14 cellular contexts compared by ENCODE assay signal in genomic region chr17:32588982-32589381, GRCh38.
A peak's percentile ranks its signal among the peaks of the same experiment; 100 is the strongest.
DNase-seq lines count a peak whose midpoint lies in the region; ATAC-seq and TF ChIP-seq lines count a peak whose summit lies in the region.
"Had no signal": no experiment of that assay in that cellular context is flagged by ENCODE, and none has a peak within 500 bp of the region (broad histone marks: within the 10 kb centered on the region; RNA-seq: fewer than 3 reads in every experiment).

No MANE protein-coding gene starts in this region.

- H3K4me1 ChIP-seq in BLaER1 (peaks cover 13% of the 10 kb centered on the region), NT2/D1 (ENCODE audit: insufficient read depth, insufficient read length) (no peaks in the 10 kb centered on the region)
- H3K4me1 ChIP-seq: sigmoid colon, upper lobe of right lung had no signal

- peaks cover 15% of the 10 kb centered on the region for H3K4me1 Mint-ChIP-seq in glutamatergic neuron (ENCODE audit: low read depth, unreplicated experiment)
- H3K4me1 Mint-ChIP-seq in T-helper 17 cell = no peaks in the 10 kb centered on the region
- no peaks in the 10 kb centered on the region for H3K4me1 Mint-ChIP-seq in natural killer cell treated with Interleukin-12 subunit alpha and Interleukin-12 subunit beta and Interleukin-15 and Interleukin-18, amount 100 ng/mL, for 72 hours (ENCODE audit: low read depth in 2 of 2)

- H4K20me1 ChIP-seq in BLaER1 = no peaks in the 10 kb centered on the region

- no peaks in the 10 kb centered on the region for H3K36me3 ChIP-seq in BLaER1
- H3K36me3 ChIP-seq in NT2/D1 (ENCODE audit: insufficient read depth, insufficient read length, low read length) = no peaks in the 10 kb centered on the region
- H3K36me3 ChIP-seq: sigmoid colon, upper lobe of right lung had no signal

- H3K27ac ChIP-seq in BLaER1 = no peak overlapping the region
- H3K27ac ChIP-seq: sigmoid colon, upper lobe of right lung had no signal

- H3K9me3 Mint-ChIP-seq in glutamatergic neuron (ENCODE audit: unreplicated experiment) = peaks cover 3% of the 10 kb centered on the region
- no peaks in the 10 kb centered on the region for H3K9me3 Mint-ChIP-seq in natural killer cell treated with Interleukin-12 subunit alpha and Interleukin-12 subunit beta and Interleukin-15 and Interleukin-18, amount 100 ng/mL, for 72 hours
- H3K9me3 Mint-ChIP-seq: effector memory CD8-positive, alpha-beta T cell had no signal

- no peak overlapping the region for H3K4me3 Mint-ChIP-seq in glutamatergic neuron (ENCODE audit: unreplicated experiment)
- no peak overlapping the region for H3K4me3 Mint-ChIP-seq in T-helper 17 cell
- no peak overlapping the region for H3K4me3 Mint-ChIP-seq in natural killer cell treated with Interleukin-12 subunit alpha and Interleukin-12 subunit beta and Interleukin-15 and Interleukin-18, amount 100 ng/mL, for 72 hours
- H3K4me3 Mint-ChIP-seq: effector memory CD8-positive, alpha-beta T cell had no signal

- H3K4me3 ChIP-seq in BLaER1 = no peak overlapping the region
- no peak overlapping the region for H3K4me3 ChIP-seq in NT2/D1 (ENCODE audit: insufficient read length, low read depth)
- H3K4me3 ChIP-seq: sigmoid colon, upper lobe of right lung had no signal

- H3K27me3 ChIP-seq in BLaER1 (no peaks in the 10 kb centered on the region), NT2/D1 (ENCODE audit: insufficient read depth, insufficient read length) (no peaks in the 10 kb centered on the region)
- H3K27me3 ChIP-seq: sigmoid colon, upper lobe of right lung had no signal

- H3K27ac Mint-ChIP-seq in glutamatergic neuron (ENCODE audit: unreplicated experiment) = no peak overlapping the region
- no peak overlapping the region for H3K27ac Mint-ChIP-seq in T-helper 17 cell
- no peak overlapping the region for H3K27ac Mint-ChIP-seq in natural killer cell treated with Interleukin-12 subunit alpha and Interleukin-12 subunit beta and Interleukin-15 and Interleukin-18, amount 100 ng/mL, for 72 hours
- H3K27ac Mint-ChIP-seq: effector memory CD8-positive, alpha-beta T cell had no signal

- TF ChIP-seq CTCF in GM12872 (IDR thresholded peaks at IDR 0.05; ENCODE audit: insufficient read depth, low read depth, low read length) (peak; percentile 50), glutamatergic neuron (IDR thresholded peaks at IDR 0.05; ENCODE audit: partially characterized antibody, unreplicated experiment) (peak; percentile 50)

- H3K4me2 ChIP-seq in BLaER1 = peak overlapping the region; percentile 32

- ATAC-seq in T-helper 17 cell = no peak
- no peak for ATAC-seq in HG03097 (IDR thresholded peaks at IDR 0.05; ENCODE audit: low FRiP score, unreplicated experiment)
- ATAC-seq in HG03342 (IDR thresholded peaks at IDR 0.05; ENCODE audit: unreplicated experiment) = no peak
- no peak for ATAC-seq in natural killer cell treated with Interleukin-12 subunit alpha and Interleukin-12 subunit beta and Interleukin-15 and Interleukin-18, amount 100 ng/mL, for 72 hours
- ATAC-seq: effector memory CD8-positive, alpha-beta T cell; upper lobe of right lung had no signal

- H3K9ac ChIP-seq in BLaER1 (no peak overlapping the region), NT2/D1 (ENCODE audit: insufficient read length, low read depth) (no peak overlapping the region)

- H3K36me3 Mint-ChIP-seq in glutamatergic neuron (ENCODE audit: unreplicated experiment) (peaks cover 4% of the 10 kb centered on the region), T-helper 17 cell (ENCODE audit: low read depth) (no peaks in the 10 kb centered on the region)
- H3K36me3 Mint-ChIP-seq in natural killer cell treated with Interleukin-12 subunit alpha and Interleukin-12 subunit beta and Interleukin-15 and Interleukin-18, amount 100 ng/mL, for 72 hours = no peaks in the 10 kb centered on the region

- H3K27me3 Mint-ChIP-seq in glutamatergic neuron (ENCODE audit: unreplicated experiment) (no peaks in the 10 kb centered on the region), T-helper 17 cell (no peaks in the 10 kb centered on the region)
- H3K27me3 Mint-ChIP-seq in natural killer cell treated with Interleukin-12 subunit alpha and Interleukin-12 subunit beta and Interleukin-15 and Interleukin-18, amount 100 ng/mL, for 72 hours = peaks cover 0 to 2% of the 10 kb centered on the region in 2 donors
- H3K27me3 Mint-ChIP-seq: effector memory CD8-positive, alpha-beta T cell had no signal

- DNase-seq in NT2/D1 (ENCODE audit: low read depth, low spot score) = peak; percentile 9
- DNase-seq in glutamatergic neuron = no peak
- no peak for DNase-seq in T-helper 17 cell
- no peak for DNase-seq in natural killer cell treated with Interleukin-12 subunit alpha and Interleukin-12 subunit beta and Interleukin-15 and Interleukin-18, amount 100 ng/mL, for 72 hours (ENCODE audit: low spot score)
- DNase-seq: activated CD8-positive, alpha-beta memory T cell treated with anti-CD3 and anti-CD28 coated beads, Interleukin-2, amount 50 U/mL, for 48 hours; amygdala; effector memory CD8-positive, alpha-beta T cell; NCI-H526 treated with DMSO at 0.1 percent for 48 hours; sigmoid colon; upper lobe of right lung had no signal

- H3K9me3 ChIP-seq in BLaER1 = peaks cover under 1% of the 10 kb centered on the region; the same call in 1 of the 2 replicates
- H3K9me3 ChIP-seq in NT2/D1 (ENCODE audit: insufficient read depth, low read length) = no peaks in the 10 kb centered on the region
- H3K9me3 ChIP-seq in T-helper 17 cell (ENCODE audit: control insufficient read depth, low read length, poor library complexity, severe bottlenecking) = no peaks in the 10 kb centered on the region
- H3K9me3 ChIP-seq: sigmoid colon, upper lobe of right lung had no signal
